In the genomic region with DNA sequence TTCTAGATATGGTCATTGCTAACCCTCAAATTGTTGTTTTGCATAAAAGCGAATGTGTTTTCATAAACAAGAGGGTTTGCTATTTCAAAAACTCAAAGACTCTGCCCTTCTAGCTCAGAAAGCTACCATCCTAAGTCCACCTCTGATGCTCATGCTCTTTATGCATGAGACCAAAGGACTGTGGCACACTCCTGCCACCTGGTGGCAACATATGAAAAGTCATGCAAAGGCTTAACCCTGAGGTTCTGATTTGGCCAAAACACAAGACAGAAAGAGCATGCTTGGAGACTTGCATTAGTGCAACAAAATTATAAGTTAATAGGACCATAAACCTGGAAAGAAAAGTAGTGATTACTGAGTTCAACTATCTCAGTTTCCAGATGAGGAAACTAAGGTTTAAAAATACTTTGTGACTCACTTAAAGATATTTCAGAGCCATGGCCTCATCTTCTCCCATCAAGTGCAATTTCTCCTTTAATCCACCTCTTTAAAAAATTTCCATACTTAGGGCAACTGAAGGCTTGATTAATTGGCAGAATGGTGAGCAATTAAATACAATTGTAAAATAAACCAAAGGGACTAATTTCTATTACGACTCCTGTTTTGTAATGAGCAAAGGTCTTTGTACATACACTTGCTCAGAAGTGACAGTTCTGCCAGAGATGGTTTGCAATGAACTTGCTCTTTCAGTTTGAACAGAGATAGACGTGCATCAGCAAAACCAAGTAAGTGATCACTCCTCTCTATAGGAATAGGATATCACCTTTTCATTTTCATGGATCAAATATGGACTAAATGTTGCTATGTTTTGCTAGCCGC, we compare ENCODE assay signal across 8 cellular contexts.
DNase-seq lines count a peak whose midpoint lies in the region; ATAC-seq and TF ChIP-seq lines count a peak whose summit lies in the region.

No MANE protein-coding gene starts in this region.

- no peak overlapping the region for H2AFZ ChIP-seq in OCI-LY1 (ENCODE audit: low read length)
- no peak overlapping the region for H2AFZ ChIP-seq in fibroblast of lung (ENCODE audit: low read length)
- H2AFZ ChIP-seq in neural progenitor cell (replicated peaks), result no peak overlapping the region

- H3K27me3 Mint-ChIP-seq in neural progenitor cell (ENCODE audit: insufficient read depth, low read depth), result peaks cover 8% of the 10 kb centered on the region

- H3F3A ChIP-seq in OCI-LY1 (ENCODE audit: insufficient read depth, low read length) (no peaks in the 10 kb centered on the region), neural progenitor cell (ENCODE audit: low read depth) (peaks cover 15% of the 10 kb centered on the region)

- H3K4me3 ChIP-seq in OCI-LY1 (ENCODE audit: low read depth, low read length, poor library complexity, severe bottlenecking) (no peak overlapping the region), fibroblast of lung (replicated peaks in 1 of 4; ENCODE audit: control extremely low read depth in 1 of 4, insufficient read depth in 1 of 4, low read depth in 3 of 4, low read length in 4 of 4) (no peak overlapping the region), neural progenitor cell (no peak overlapping the region), testis (no peak overlapping the region)

- no peaks in the 10 kb centered on the region for H3K79me2 ChIP-seq in OCI-LY1 (ENCODE audit: insufficient read depth, low read length)
- H3K79me2 ChIP-seq in fibroblast of lung (ENCODE audit: control insufficient read depth, insufficient read depth, low read length), result no peaks in the 10 kb centered on the region
- H3K79me2 ChIP-seq in neural progenitor cell (ENCODE audit: low read depth), result no peaks in the 10 kb centered on the region

- H4K20me1 ChIP-seq in OCI-LY1 (ENCODE audit: insufficient read depth, low read length), result no peaks in the 10 kb centered on the region
- H4K20me1 ChIP-seq in fibroblast of lung (ENCODE audit: control insufficient read depth, extremely low read depth, insufficient read depth, low read length), result no peaks in the 10 kb centered on the region
- H4K20me1 ChIP-seq in neural progenitor cell (ENCODE audit: low read depth), result no peaks in the 10 kb centered on the region

- H3K4me1 ChIP-seq in OCI-LY1 (ENCODE audit: insufficient read depth, low read length, severe bottlenecking) (no peaks in the 10 kb centered on the region), fibroblast of lung (ENCODE audit: control insufficient read depth, extremely low read depth, insufficient read depth, low read length) (no peaks in the 10 kb centered on the region), neural progenitor cell (peaks cover 26% of the 10 kb centered on the region), testis (no peaks in the 10 kb centered on the region)

- DNase-seq in EH (ENCODE audit: low read depth), result peak; percentile 78
- peak; percentile 52 for DNase-seq in HuH-7 (ENCODE audit: low spot score)
- peak; percentile 49 for DNase-seq in activated T-cell treated with anti-CD3 and anti-CD28 coated beads, Interleukin-2, amount 50 U/mL, for 1 hour
- DNase-seq in fibroblast of lung (ENCODE audit: low read depth in 2 of 2), result peak; percentile 58 to 86
- peak; percentile 82 for DNase-seq in neural progenitor cell (ENCODE audit: low spot score)
- DNase-seq in testis, result peak; percentile 88

- H3K9me3 ChIP-seq in OCI-LY1 (ENCODE audit: low read length) (no peaks in the 10 kb centered on the region), fibroblast of lung (ENCODE audit: control insufficient read depth, insufficient read depth, low read depth, low read length) (no peaks in the 10 kb centered on the region), neural progenitor cell (ENCODE audit: low read depth) (no peaks in the 10 kb centered on the region), testis (no peaks in the 10 kb centered on the region)

- peaks cover 26% of the 10 kb centered on the region for H3K4me1 Mint-ChIP-seq in neural progenitor cell

- H3K36me3 ChIP-seq in OCI-LY1 (ENCODE audit: insufficient read depth, low read length) (no peaks in the 10 kb centered on the region), fibroblast of lung (ENCODE audit: control insufficient read depth, insufficient read depth, low read length) (no peaks in the 10 kb centered on the region), neural progenitor cell (no peaks in the 10 kb centered on the region), testis (ENCODE audit: low read depth, missing control alignments) (no peaks in the 10 kb centered on the region)

- H3K9ac ChIP-seq in OCI-LY1 (ENCODE audit: low read length), result no peak overlapping the region
- H3K9ac ChIP-seq in fibroblast of lung (ENCODE audit: insufficient read depth, low read length), result no peak overlapping the region
- H3K9ac ChIP-seq in neural progenitor cell, result no peak overlapping the region

- no peak overlapping the region for H3K27ac ChIP-seq in OCI-LY1 (ENCODE audit: low read depth, low read length, poor library complexity, severe bottlenecking)
- no peak overlapping the region for H3K27ac ChIP-seq in fibroblast of lung (ENCODE audit: insufficient read depth, low read length)
- H3K27ac ChIP-seq in neural progenitor cell, result no peak overlapping the region
- no peak overlapping the region for H3K27ac ChIP-seq in testis

- no peak overlapping the region for H3K4me3 Mint-ChIP-seq in neural progenitor cell

- ATAC-seq in GM21576 (IDR thresholded peaks at IDR 0.05; ENCODE audit: unreplicated experiment), result peak; percentile 59

- intact Hi-C loops in testis (cut with DNase I; ENCODE audit: low total_unique reads), result no loop called here

- H3K4me2 ChIP-seq in OCI-LY1 (ENCODE audit: low read length) (no peak overlapping the region), fibroblast of lung (ENCODE audit: extremely low read depth, insufficient read depth, low read length) (no peak overlapping the region), neural progenitor cell (no peak overlapping the region)

- peaks cover 3% of the 10 kb centered on the region for H3K9me3 Mint-ChIP-seq in neural progenitor cell

- no peak for TF ChIP-seq POLR2A in testis (IDR thresholded peaks at IDR 0.05)

- H3K9me2 ChIP-seq in OCI-LY1 (ENCODE audit: low read depth, low read length), result no peaks in the 10 kb centered on the region

- peak; percentile 88 for TF ChIP-seq CTCF in OCI-LY1 (IDR thresholded peaks at IDR 0.05; ENCODE audit: low read length)
- peak; percentile 91 to 96 for TF ChIP-seq CTCF in fibroblast of lung (conservative IDR thresholded peaks at IDR 0.05 in 1 of 2, IDR thresholded peaks at IDR 0.05 in 1 of 2; ENCODE audit: low read depth in 1 of 2, low read length in 2 of 2)
- peak; percentile 95 for TF ChIP-seq CTCF in neural progenitor cell (IDR thresholded peaks at IDR 0.05)
- TF ChIP-seq CTCF in testis (IDR thresholded peaks at IDR 0.05), result peak; percentile 74 to 93 (median 86)

- 73 to 74% methylated on average over 4 of the region's 4 CpGs for WGBS in testis, 2 donors

- H3K36me3 Mint-ChIP-seq in neural progenitor cell, result no peaks in the 10 kb centered on the region

- no peak overlapping the region for H3K27ac Mint-ChIP-seq in neural progenitor cell

- no peaks in the 10 kb centered on the region for H3K27me3 ChIP-seq in OCI-LY1 (ENCODE audit: insufficient read depth, low read length)
- no peaks in the 10 kb centered on the region for H3K27me3 ChIP-seq in fibroblast of lung (ENCODE audit: control insufficient read depth, insufficient read depth, low read length)
- no peaks in the 10 kb centered on the region for H3K27me3 ChIP-seq in neural progenitor cell
- no peaks in the 10 kb centered on the region for H3K27me3 ChIP-seq in testis
